Comparison of ENCODE assay signal across 9 cellular contexts in genomic region chr6:16752206-16752867, GRCh38. TPM values are rescaled to one million over a fixed set of nuclear protein-coding genes. Genes with fewer than 3 reads are reported as not detected.
DNase-seq lines count a peak whose midpoint lies in the region; ATAC-seq and TF ChIP-seq lines count a peak whose summit lies in the region.
"Had no signal": no experiment of that assay in that cellular context is flagged by ENCODE, and none has a peak within 500 bp of the region (broad histone marks: within the 10 kb centered on the region; RNA-seq: fewer than 3 reads in every experiment).

No MANE protein-coding gene starts in this region.

- no peaks in the 10 kb centered on the region for H3K9me2 ChIP-seq in GM23248 (ENCODE audit: insufficient read depth)

- peaks cover 66% of the 10 kb centered on the region for H3F3A ChIP-seq in GM23248 (ENCODE audit: insufficient read depth)

- WGBS in GM23248 (ENCODE audit: low coverage in 1 of 2, low lambda C conversion rate in 2 of 2, missing lambda C conversion rate in 2 of 2), 2 experiments, result 44 to 48% methylated on average over 4 of the region's 4 CpGs

- peaks cover 57% of the 10 kb centered on the region for H3K4me1 ChIP-seq in GM23248 (ENCODE audit: insufficient read depth)
- peaks cover 17% of the 10 kb centered on the region for H3K4me1 ChIP-seq in fibroblast of lung (ENCODE audit: control insufficient read depth, extremely low read depth, insufficient read depth, low read length)
- H3K4me1 ChIP-seq in gastrocnemius medialis, result peaks cover 69 to 84% of the 10 kb centered on the region in 2 donors

- H3K27ac ChIP-seq in GM23248, result peak overlapping the region; percentile 85
- H3K27ac ChIP-seq in fibroblast of lung (ENCODE audit: insufficient read depth, low read length), result peak overlapping the region; percentile 30
- H3K27ac ChIP-seq in gastrocnemius medialis, result peak overlapping the region in 3 of 4 donors; percentile 96 to 99 (median 98)

- H3K9me3 ChIP-seq in GM23248 (ENCODE audit: low read depth), result no peaks in the 10 kb centered on the region
- H3K9me3 ChIP-seq in fibroblast of lung (ENCODE audit: control insufficient read depth, insufficient read depth, low read depth, low read length), result no peaks in the 10 kb centered on the region
- H3K9me3 ChIP-seq in gastrocnemius medialis, result no peaks in the 10 kb centered on the region

- peak overlapping the region; percentile 78 for H3K4me2 ChIP-seq in GM23248 (ENCODE audit: unreplicated experiment)
- H3K4me2 ChIP-seq in fibroblast of lung (ENCODE audit: extremely low read depth, insufficient read depth, low read length), result no peak overlapping the region

- ATAC-seq in gastrocnemius medialis, result peak in 1 of 2 donors; percentile 54

- DNase-seq in GM23248 (peak; percentile 98), SIG-M5 treated with dmso at 0.1 percent for 504 hours (lab: John Stamatoyannopoulos, UW; ENCODE audit: unreplicated experiment) (peak; percentile 98), fibroblast of lung (ENCODE audit: low read depth in 2 of 2) (peak; percentile 91), gastrocnemius medialis (no peak), mucosa of gallbladder (ENCODE audit: low spot score) (no peak)
- no peak for DNase-seq in activated CD4-positive, alpha-beta T cell treated with anti-CD3 and anti-CD28 coated beads for 48 hours
- no peak for DNase-seq in activated naive CD4-positive, alpha-beta T cell (lab: John Stamatoyannopoulos, UW)
- no peak for DNase-seq in activated CD8-positive, alpha-beta memory T cell treated with anti-CD3 and anti-CD28 coated beads, Interleukin-2, amount 50 U/mL, for 4 hours
- DNase-seq: activated effector memory CD4-positive, alpha-beta T cell treated with Interleukin-2 at 50 U/mL for 16 hours had no signal

- intact Hi-C loops in gastrocnemius medialis (cut with DNase I; ENCODE audit: low total_unique reads), result no loop called here

- H3K4me3 ChIP-seq in GM23248, result peak overlapping the region; percentile 23; the same call in 1 of the 2 replicates
- H3K4me3 ChIP-seq in fibroblast of lung (replicated peaks in 1 of 4; ENCODE audit: control extremely low read depth in 1 of 4, insufficient read depth in 1 of 4, low read depth in 3 of 4, low read length in 4 of 4), result no peak overlapping the region
- H3K4me3 ChIP-seq in gastrocnemius medialis, result no peak overlapping the region

- TF ChIP-seq CTCF in fibroblast of lung (conservative IDR thresholded peaks at IDR 0.05 in 1 of 2, IDR thresholded peaks at IDR 0.05 in 1 of 2; ENCODE audit: low read depth in 1 of 2, low read length in 2 of 2) (no peak), gastrocnemius medialis (IDR thresholded peaks at IDR 0.05 in 4 of 5, conservative IDR thresholded peaks at IDR 0.05 in 1 of 5) (no peak)

- H2AFZ ChIP-seq in GM23248 (no peak overlapping the region), fibroblast of lung (ENCODE audit: low read length) (no peak overlapping the region)

- H3K36me3 ChIP-seq in GM23248 (ENCODE audit: low read depth) (peaks cover 15% of the 10 kb centered on the region; the same call in 1 of the 2 replicates), fibroblast of lung (ENCODE audit: control insufficient read depth, insufficient read depth, low read length) (no peaks in the 10 kb centered on the region), gastrocnemius medialis (no peaks in the 10 kb centered on the region)

- no peak for TF ChIP-seq POLR2A in gastrocnemius medialis (IDR thresholded peaks at IDR 0.05)

- H3K27me3 ChIP-seq in GM23248 (replicated peaks; ENCODE audit: insufficient read depth) (no peaks in the 10 kb centered on the region), fibroblast of lung (ENCODE audit: control insufficient read depth, insufficient read depth, low read length) (no peaks in the 10 kb centered on the region), gastrocnemius medialis (no peaks in the 10 kb centered on the region)

- in situ Hi-C loops in GM23248 (cut with MboI) (no loop called here), gastrocnemius medialis (cut with MboI; ENCODE audit: low sequenced_read_pairs in 4 of 4) (loop anchor here in 1 of 4 donors (10.0 kb wide), 1 partner anchor 78 kb away; no protein-coding TSS in a partner anchor)

- peak overlapping the region; percentile 68 for H3K9ac ChIP-seq in GM23248
- no peak overlapping the region for H3K9ac ChIP-seq in fibroblast of lung (ENCODE audit: insufficient read depth, low read length)

- no peaks in the 10 kb centered on the region for H4K20me1 ChIP-seq in GM23248 (ENCODE audit: insufficient read depth)
- H4K20me1 ChIP-seq in fibroblast of lung (ENCODE audit: control insufficient read depth, extremely low read depth, insufficient read depth, low read length), result no peaks in the 10 kb centered on the region

- H3K79me2 ChIP-seq in GM23248 (ENCODE audit: insufficient read depth) (peaks cover 96% of the 10 kb centered on the region), fibroblast of lung (ENCODE audit: control insufficient read depth, insufficient read depth, low read length) (peaks cover 51% of the 10 kb centered on the region)

RNA-seq across cellular contexts. Expression of gene ATXN1, which starts 8.9 kb away (rescaled TPM):
- 20.1 and 42.2 TPM in 2 replicates for total RNA-seq in GM23248 (2014; rRNA removed; shearing (Covaris generic))
- polyA plus RNA-seq in GM23248 (2016; fragmentation: Nextera tagmentation; extraction: Ambion mirVana), result 14.2 and 15.7 TPM in 2 replicates
- 26.2 and 40.5 TPM in 2 replicates for total RNA-seq in fibroblast of lung
- 10.0 and 15.8 TPM in 2 replicates for polyA plus RNA-seq in fibroblast of lung
- polyA plus RNA-seq in fibroblast of lung (2012), result 9.1 and 15.7 TPM in 2 replicates
- 13.5 and 17.7 TPM in 2 replicates for polyA minus RNA-seq in fibroblast of lung (ENCODE audit: low replicate concordance)
- 10 to 100 TPM; 21.8 to 42.9 (median 33.1) TPM for total RNA-seq in gastrocnemius medialis
- 71.0 TPM for total RNA-seq in mucosa of gallbladder

Comparison
In these comparisons a context has a peak if more than half of its experiments do, and no peak if none do; other contexts are left out.
1. DNase-seq: peak in GM23248 (single experiment), SIG-M5 treated with dmso at 0.1 percent for 504 hours (single experiment) and fibroblast of lung (2 of 2); none in gastrocnemius medialis (0 of 2), mucosa of gallbladder (single experiment), activated CD4-positive, alpha-beta T cell treated with anti-CD3 and anti-CD28 coated beads for 48 hours (single experiment), activated naive CD4-positive, alpha-beta T cell (0 of 4) and activated CD8-positive, alpha-beta memory T cell treated with anti-CD3 and anti-CD28 coated beads, Interleukin-2, amount 50 U/mL, for 4 hours (single experiment).
2. H3K27ac ChIP-seq: peak in every context shown above with its lines; median percentile 98 in gastrocnemius medialis; 85 in GM23248; 30 in fibroblast of lung.